8 cellular contexts compared by ENCODE assay signal in the genomic region with DNA sequence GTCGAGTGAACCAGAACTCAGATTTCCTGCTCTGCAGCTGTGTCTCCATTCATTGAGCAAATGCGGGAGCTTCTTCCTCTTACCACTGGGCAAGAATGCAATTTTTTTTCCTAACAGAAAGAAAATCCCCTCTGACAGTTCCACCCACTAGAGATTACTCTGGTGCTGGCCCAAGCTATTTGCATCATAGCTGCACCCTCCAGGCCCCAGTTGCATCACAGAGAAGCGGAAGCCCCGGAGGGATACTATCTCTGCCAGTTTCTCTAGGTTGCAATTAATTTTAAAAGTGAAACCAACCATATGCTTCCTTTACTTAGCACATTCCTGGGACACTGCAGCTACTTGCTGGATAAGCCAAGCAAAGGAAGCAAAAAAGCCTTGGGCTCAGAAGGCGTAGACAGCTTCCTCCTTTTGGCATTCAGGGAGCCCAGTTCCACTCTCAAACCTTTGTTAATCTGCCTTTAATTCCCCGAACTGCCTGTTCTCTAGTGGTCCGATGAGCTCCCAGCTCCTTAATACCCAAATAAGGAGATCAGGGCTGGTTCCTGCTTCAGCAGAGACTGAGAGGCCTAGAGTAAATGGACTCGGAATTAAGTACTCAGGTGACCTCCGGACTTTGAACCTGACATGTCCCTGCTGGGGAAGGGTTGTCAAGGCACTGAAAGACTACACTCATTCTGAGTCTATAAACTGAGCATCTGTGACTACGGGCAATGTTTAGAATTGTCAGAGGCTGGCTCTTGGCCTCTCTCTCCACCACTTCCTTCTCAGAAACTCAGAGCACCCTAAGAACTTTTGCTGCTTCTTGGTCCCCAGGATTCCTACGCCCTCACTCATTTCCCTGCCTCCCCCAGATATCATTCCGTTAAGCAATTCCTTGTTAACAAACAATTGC.
DNase-seq lines count a peak whose midpoint lies in the region; ATAC-seq and TF ChIP-seq lines count a peak whose summit lies in the region.

No MANE protein-coding gene starts in this region.

- peaks cover 32% of the 10 kb centered on the region for H3K4me1 Mint-ChIP-seq in dendritic cell treated with granulocyte-macrophage colony-stimulating factor and Interleukin-4, amounts not matched to agents 40 ng/mL and 50 ng/mL, for 4 days (ENCODE audit: low read depth)
- H3K4me1 Mint-ChIP-seq in stimulated activated naive B cell treated with anti-CD40 and anti-IgM and Interleukin-4, amounts not matched to agents 10 μg/mL and 1 μg/mL and 100 μg/mL, for 72 hours, result peaks cover 25 to 31% of the 10 kb centered on the region in 2 donors

- peak; percentile 6 for DNase-seq in NCI-H82 treated with DMSO at 0.1 percent for 48 hours (lab: John Stamatoyannopoulos, UW; ENCODE audit: unreplicated experiment)
- peak; percentile 70 for DNase-seq in left kidney (ENCODE audit: low read depth, low spot score)
- DNase-seq in stimulated activated naive B cell treated with anti-CD40 and anti-IgM and Interleukin-4, amounts not matched to agents 10 μg/mL and 1 μg/mL and 100 μg/mL, for 72 hours, result peak; percentile 46
- no peak for DNase-seq in activated naive CD4-positive, alpha-beta T cell (lab: John Stamatoyannopoulos, UW)

- peak overlapping the region; percentile 94 for H3K27ac Mint-ChIP-seq in dendritic cell treated with granulocyte-macrophage colony-stimulating factor and Interleukin-4, amounts not matched to agents 40 ng/mL and 50 ng/mL, for 4 days
- peak overlapping the region; percentile 56 for H3K27ac Mint-ChIP-seq in stimulated activated naive B cell treated with anti-CD40 and anti-IgM and Interleukin-4, amounts not matched to agents 10 μg/mL and 1 μg/mL and 100 μg/mL, for 72 hours

- no peaks in the 10 kb centered on the region for H3K27me3 Mint-ChIP-seq in dendritic cell treated with granulocyte-macrophage colony-stimulating factor and Interleukin-4, amounts not matched to agents 40 ng/mL and 50 ng/mL, for 4 days
- no peaks in the 10 kb centered on the region for H3K27me3 Mint-ChIP-seq in stimulated activated naive B cell treated with anti-CD40 and anti-IgM and Interleukin-4, amounts not matched to agents 10 μg/mL and 1 μg/mL and 100 μg/mL, for 72 hours

- H3K4me3 Mint-ChIP-seq in dendritic cell treated with granulocyte-macrophage colony-stimulating factor and Interleukin-4, amounts not matched to agents 40 ng/mL and 50 ng/mL, for 4 days, result peak overlapping the region; percentile 57
- peak overlapping the region; percentile 25 to 37 for H3K4me3 Mint-ChIP-seq in stimulated activated naive B cell treated with anti-CD40 and anti-IgM and Interleukin-4, amounts not matched to agents 10 μg/mL and 1 μg/mL and 100 μg/mL, for 72 hours

- no peaks in the 10 kb centered on the region for H3K9me3 Mint-ChIP-seq in dendritic cell treated with granulocyte-macrophage colony-stimulating factor and Interleukin-4, amounts not matched to agents 40 ng/mL and 50 ng/mL, for 4 days
- H3K9me3 Mint-ChIP-seq in stimulated activated naive B cell treated with anti-CD40 and anti-IgM and Interleukin-4, amounts not matched to agents 10 μg/mL and 1 μg/mL and 100 μg/mL, for 72 hours, result no peaks in the 10 kb centered on the region

- intact Hi-C loops in dendritic cell treated with granulocyte-macrophage colony-stimulating factor and Interleukin-4, amounts not matched to agents 40 ng/mL and 50 ng/mL, for 4 days (cut with micrococcal nuclease), result loop anchor here (1.0 kb wide), 1 partner anchor 70 kb away; no protein-coding TSS in a partner anchor

- H3K36me3 Mint-ChIP-seq in dendritic cell treated with granulocyte-macrophage colony-stimulating factor and Interleukin-4, amounts not matched to agents 40 ng/mL and 50 ng/mL, for 4 days (ENCODE audit: low read depth), result no peaks in the 10 kb centered on the region
- no peaks in the 10 kb centered on the region for H3K36me3 Mint-ChIP-seq in stimulated activated naive B cell treated with anti-CD40 and anti-IgM and Interleukin-4, amounts not matched to agents 10 μg/mL and 1 μg/mL and 100 μg/mL, for 72 hours

- no peak for TF ChIP-seq POLR2A in GM18505 (IDR thresholded peaks at IDR 0.05; ENCODE audit: borderline replicate concordance, extremely low read depth, insufficient read depth, insufficient read length)

- ATAC-seq in GM18505 (IDR thresholded peaks at IDR 0.05; ENCODE audit: unreplicated experiment) (peak; percentile 62), GM21526 (IDR thresholded peaks at IDR 0.05; ENCODE audit: low FRiP score, unreplicated experiment) (no peak), GM19035 (IDR thresholded peaks at IDR 0.05; ENCODE audit: unreplicated experiment) (no peak)
- peak; percentile 83 to 94 for ATAC-seq in stimulated activated naive B cell treated with anti-CD40 and anti-IgM and Interleukin-4, amounts not matched to agents 10 μg/mL and 1 μg/mL and 100 μg/mL, for 72 hours (replicated peaks)

Comparison
In these comparisons a context has a peak if more than half of its experiments do, and no peak if none do; other contexts are left out.
1. ATAC-seq: peak in GM18505 (single experiment) and stimulated activated naive B cell treated with anti-CD40 and anti-IgM and Interleukin-4, amounts not matched to agents 10 μg/mL and 1 μg/mL and 100 μg/mL, for 72 hours (2 of 2); none in GM21526 (single experiment) and GM19035 (single experiment).
2. DNase-seq: peak in NCI-H82 treated with DMSO at 0.1 percent for 48 hours (single experiment), left kidney (single experiment) and stimulated activated naive B cell treated with anti-CD40 and anti-IgM and Interleukin-4, amounts not matched to agents 10 μg/mL and 1 μg/mL and 100 μg/mL, for 72 hours (single experiment); none in activated naive CD4-positive, alpha-beta T cell (0 of 4).